In genomic region chr13:110821837-110822684, GRCh38 we compare ENCODE assay signal across 1 cellular context.
A peak's percentile ranks its signal among the peaks of the same experiment; 100 is the strongest.
TF ChIP-seq lines count a peak whose summit lies in the region.

No MANE protein-coding gene starts in this region.

TF ChIP-seq in HepG2, 621 proteins besides CTCF, POLR2A, EP300 and RAD21:
- TF ChIP-seq NFYC (CRISPR knock-in tag; IDR thresholded peaks at IDR 0.05), result peak; percentile 68
- TF ChIP-seq NFYB (CRISPR knock-in tag; IDR thresholded peaks at IDR 0.05), result peak; percentile 65
